Comparison of ENCODE assay signal across 29 cellular contexts in genomic region chr4:170243662-170244288, GRCh38.
DNase-seq lines count a peak whose midpoint lies in the region; ATAC-seq, FAIRE-seq and TF ChIP-seq lines count a peak whose summit lies in the region.
"Had no signal": no experiment of that assay in that cellular context is flagged by ENCODE, and none has a peak within 500 bp of the region (broad histone marks: within the 10 kb centered on the region; RNA-seq: fewer than 3 reads in every experiment).

No MANE protein-coding gene starts in this region.

- no peak overlapping the region for H3K9ac ChIP-seq in H1 (replicated peaks in 1 of 4; ENCODE audit: extremely low read depth in 1 of 4, low read depth in 3 of 4, low read length in 3 of 4)

- H3K27ac ChIP-seq in RWPE1: no peak overlapping the region
- no peak overlapping the region for H3K27ac ChIP-seq in H1 (ENCODE audit: low read depth, low read length)
- H3K27ac ChIP-seq: brain microvascular endothelial cell, left ventricle myocardium inferior, tibial artery had no signal

- no peaks in the 10 kb centered on the region for H4K20me1 ChIP-seq in H1 (replicated peaks in 1 of 2; ENCODE audit: control insufficient read depth in 1 of 2, insufficient read depth in 2 of 2, low read length in 2 of 2)

- H4K91ac ChIP-seq in H1 (replicated peaks; ENCODE audit: insufficient read length, low read length): no peak overlapping the region

- H3K79me2 ChIP-seq in H1 (ENCODE audit: control insufficient read depth in 1 of 2, insufficient read depth in 2 of 2, low read length in 2 of 2): no peaks in the 10 kb centered on the region

- no peak overlapping the region for H2AK5ac ChIP-seq in H1 (ENCODE audit: low read depth, low read length)

- TF ChIP-seq POLR2A in H1 (IDR thresholded peaks at IDR 0.05; ENCODE audit: control extremely low read depth in 1 of 2, low read depth in 2 of 2, low read length in 2 of 2): no peak

- no peaks in the 10 kb centered on the region for H3K36me3 Mint-ChIP-seq in Calu3 (ENCODE audit: insufficient read depth, unreplicated experiment)
- no peaks in the 10 kb centered on the region for H3K36me3 Mint-ChIP-seq in activated CD4-positive, alpha-beta T cell treated with anti-CD3 and anti-CD28 coated beads, Interleukin-2, amount 10 ng/mL, durations not matched to agents 7 days and 5 days (ENCODE audit: low read depth)
- H3K36me3 Mint-ChIP-seq: activated CD8-positive, alpha-beta memory T cell treated with anti-CD3 and anti-CD28 coated beads, Interleukin-2, amount 10 ng/mL, durations not matched to agents 7 days and 5 days; activated naive CD4-positive, alpha-beta T cell treated with anti-CD3 and anti-CD28 coated beads, Interleukin-2, amount 50 U/mL, for 72 hours had no signal

- H2BK20ac ChIP-seq in H1 (ENCODE audit: low read length): no peak overlapping the region

- CTCF ChIA-PET in Calu3 (lab: Charles Lee): no interaction called here
- CTCF ChIA-PET in RWPE1 (lab: Yijun Ruan, JAX): interaction anchor here (0.6 to 1.3 kb wide), 3 partner anchors 15 to 1706 kb away, joined by 3 to 4 read pairs (median 4); no protein-coding TSS in a partner anchor
- CTCF ChIA-PET in H1 (lab: Charles Lee; ENCODE audit: partially characterized antibody): interaction anchor here (0.8 to 3.7 kb wide), 6 partner anchors 9 to 150 kb away, joined by 3 to 34 read pairs (median 3); no protein-coding TSS in a partner anchor
- CTCF ChIA-PET in activated CD4-positive, alpha-beta T cell treated with anti-CD3 and anti-CD28 coated beads, Interleukin-2, amount 10 ng/mL, durations not matched to agents 7 days and 5 days (lab: Charles Lee): no interaction called here

- no peak overlapping the region for H3K23ac ChIP-seq in H1 (ENCODE audit: insufficient read length)

- no peaks in the 10 kb centered on the region for H3K9me3 Mint-ChIP-seq in Calu3 (ENCODE audit: low read depth, unreplicated experiment)
- no peaks in the 10 kb centered on the region for H3K9me3 Mint-ChIP-seq in activated CD4-positive, alpha-beta T cell treated with anti-CD3 and anti-CD28 coated beads, Interleukin-2, amount 10 ng/mL, durations not matched to agents 7 days and 5 days
- H3K9me3 Mint-ChIP-seq: activated T-helper 1 cell treated with anti-CD3 and anti-CD28 coated beads, Interleukin-12 subunit alpha, Interleukin-12 subunit beta, Interleukin-2, Interleukin-4 antibody, amounts not matched to agents 30 ng/mL and 10 ng/mL and 1 ng/mL, durations not matched to agents 14 hours and 24 hours and 36 hours; dendritic cell treated with granulocyte-macrophage colony-stimulating factor and Interleukin-4, amounts not matched to agents 40 ng/mL and 50 ng/mL, for 4 days had no signal

- H3K27ac Mint-ChIP-seq in Calu3 (ENCODE audit: unreplicated experiment): peak overlapping the region; percentile 57
- no peak overlapping the region for H3K27ac Mint-ChIP-seq in activated CD4-positive, alpha-beta T cell treated with anti-CD3 and anti-CD28 coated beads, Interleukin-2, amount 10 ng/mL, durations not matched to agents 7 days and 5 days
- H3K27ac Mint-ChIP-seq: activated CD8-positive, alpha-beta memory T cell treated with anti-CD3 and anti-CD28 coated beads, Interleukin-2, amount 10 ng/mL, durations not matched to agents 7 days and 5 days; activated naive CD4-positive, alpha-beta T cell treated with anti-CD3 and anti-CD28 coated beads, Interleukin-2, amount 50 U/mL, for 72 hours; activated T-helper 1 cell treated with anti-CD3 and anti-CD28 coated beads, Interleukin-12 subunit alpha, Interleukin-12 subunit beta, Interleukin-2, Interleukin-4 antibody, amounts not matched to agents 30 ng/mL and 10 ng/mL and 1 ng/mL, durations not matched to agents 14 hours and 24 hours and 36 hours; B cell; dendritic cell treated with granulocyte-macrophage colony-stimulating factor and Interleukin-4, amounts not matched to agents 40 ng/mL and 50 ng/mL, for 4 days had no signal

- H2AFZ ChIP-seq in H1 (ENCODE audit: low read length): peak overlapping the region; percentile 17; the same call in 1 of the 2 replicates

- intact Hi-C loops in Calu3 (cut with micrococcal nuclease; ENCODE audit: unreplicated experiment) (no loop called here), mucosa of descending colon (cut with DNase I, micrococcal nuclease) (no loop called here)

- H3K4me3 ChIP-seq in H1 (ENCODE audit: extremely low read depth in 1 of 4, insufficient read depth in 2 of 4, low read depth in 3 of 4, low read length in 4 of 4) (no peak overlapping the region), mucosa of descending colon (no peak overlapping the region)
- H3K4me3 ChIP-seq: left ventricle myocardium inferior, MG63, tibial artery had no signal

- no peak overlapping the region for H4K8ac ChIP-seq in H1 (ENCODE audit: extremely low read depth, insufficient read depth, low read length)

- no peak overlapping the region for H3K56ac ChIP-seq in H1 (replicated peaks; ENCODE audit: insufficient read length, low read depth, low read length)

- ATAC-seq in GM21367 (IDR thresholded peaks at IDR 0.05; ENCODE audit: unreplicated experiment) (no peak), mucosa of descending colon (no peak)
- ATAC-seq: activated CD8-positive, alpha-beta memory T cell treated with anti-CD3 and anti-CD28 coated beads, Interleukin-2, amount 10 ng/mL, durations not matched to agents 7 days and 5 days; activated naive CD4-positive, alpha-beta T cell treated with anti-CD3 and anti-CD28 coated beads, Interleukin-2, amount 50 U/mL, for 72 hours; stimulated activated naive CD8-positive, alpha-beta T cell treated with anti-CD3 and anti-CD28 coated beads, Interleukin-15, Interleukin-2, amounts not matched to agents 100 U/mL and 50 U/mL, for 24 hours had no signal

- BruUV-seq in Calu3 (replicated peaks; lab: Mats Ljungman, UMichigan): no TSS peak

- H3K4ac ChIP-seq in H1 (replicated peaks; ENCODE audit: insufficient read length, low read depth, low read length): no peak overlapping the region

- no peaks in the 10 kb centered on the region for H3K79me1 ChIP-seq in H1 (ENCODE audit: low read depth, low read length)

- H2BK15ac ChIP-seq in H1 (ENCODE audit: low read length): no peak overlapping the region

- H3K23me2 ChIP-seq in H1 (ENCODE audit: low read depth, low read length): no peaks in the 10 kb centered on the region

- H3K36me3 ChIP-seq in H1 (ENCODE audit: control insufficient read depth in 2 of 4, insufficient read depth in 4 of 4, low read length in 3 of 4) (no peaks in the 10 kb centered on the region), mucosa of descending colon (ENCODE audit: low read depth) (no peaks in the 10 kb centered on the region)
- H3K36me3 ChIP-seq: brain microvascular endothelial cell, left ventricle myocardium inferior, MG63, tibial artery had no signal

- H3K14ac ChIP-seq in H1 (ENCODE audit: insufficient read length): no peak overlapping the region

- no peak overlapping the region for H2BK120ac ChIP-seq in H1 (replicated peaks; ENCODE audit: low read depth, low read length)

- no peak overlapping the region for H3K18ac ChIP-seq in H1 (ENCODE audit: extremely low read depth, low read length)

- H4K5ac ChIP-seq in H1 (ENCODE audit: insufficient read length, low read depth, low read length): no peak overlapping the region

- TF ChIP-seq RAD21 in H1 (IDR thresholded peaks at IDR 0.05 in 1 of 2, conservative IDR thresholded peaks at IDR 0.05 in 1 of 2; ENCODE audit: low read depth in 2 of 2, low read length in 2 of 2): no peak

- H3K4me3 Mint-ChIP-seq in Calu3 (ENCODE audit: low read depth, unreplicated experiment): peak overlapping the region; percentile 8
- no peak overlapping the region for H3K4me3 Mint-ChIP-seq in activated CD4-positive, alpha-beta T cell treated with anti-CD3 and anti-CD28 coated beads, Interleukin-2, amount 10 ng/mL, durations not matched to agents 7 days and 5 days
- H3K4me3 Mint-ChIP-seq: activated CD8-positive, alpha-beta memory T cell treated with anti-CD3 and anti-CD28 coated beads, Interleukin-2, amount 10 ng/mL, durations not matched to agents 7 days and 5 days; activated T-helper 1 cell treated with anti-CD3 and anti-CD28 coated beads, Interleukin-12 subunit alpha, Interleukin-12 subunit beta, Interleukin-2, Interleukin-4 antibody, amounts not matched to agents 30 ng/mL and 10 ng/mL and 1 ng/mL, durations not matched to agents 14 hours and 24 hours and 36 hours; B cell; dendritic cell treated with granulocyte-macrophage colony-stimulating factor and Interleukin-4, amounts not matched to agents 40 ng/mL and 50 ng/mL, for 4 days had no signal

- H2BK5ac ChIP-seq in H1 (ENCODE audit: low read depth, low read length): peak overlapping the region; percentile 50; the same call in 1 of the 2 replicates

- no peak overlapping the region for H2BK12ac ChIP-seq in H1 (ENCODE audit: low read depth, low read length)

- H3K9me3 ChIP-seq in H1 (ENCODE audit: insufficient read depth in 2 of 2, low read depth in 1 of 2, low read length in 1 of 2) (no peaks in the 10 kb centered on the region), mucosa of descending colon (no peaks in the 10 kb centered on the region)
- H3K9me3 ChIP-seq: Caco-2, left ventricle myocardium inferior, MG63, tibial artery had no signal

- peaks cover 30% of the 10 kb centered on the region for H3K4me1 Mint-ChIP-seq in Calu3 (ENCODE audit: low read depth, unreplicated experiment)
- H3K4me1 Mint-ChIP-seq in activated CD4-positive, alpha-beta T cell treated with anti-CD3 and anti-CD28 coated beads, Interleukin-2, amount 10 ng/mL, durations not matched to agents 7 days and 5 days: no peaks in the 10 kb centered on the region
- H3K4me1 Mint-ChIP-seq: activated CD8-positive, alpha-beta memory T cell treated with anti-CD3 and anti-CD28 coated beads, Interleukin-2, amount 10 ng/mL, durations not matched to agents 7 days and 5 days; B cell had no signal

- H3K27me3 Mint-ChIP-seq in Calu3 (ENCODE audit: unreplicated experiment): no peaks in the 10 kb centered on the region
- no peaks in the 10 kb centered on the region for H3K27me3 Mint-ChIP-seq in activated CD4-positive, alpha-beta T cell treated with anti-CD3 and anti-CD28 coated beads, Interleukin-2, amount 10 ng/mL, durations not matched to agents 7 days and 5 days
- H3K27me3 Mint-ChIP-seq: activated CD8-positive, alpha-beta memory T cell treated with anti-CD3 and anti-CD28 coated beads, Interleukin-2, amount 10 ng/mL, durations not matched to agents 7 days and 5 days; B cell; dendritic cell treated with granulocyte-macrophage colony-stimulating factor and Interleukin-4, amounts not matched to agents 40 ng/mL and 50 ng/mL, for 4 days had no signal

- no peak overlapping the region for H3K4me2 ChIP-seq in H1 (ENCODE audit: insufficient read depth in 1 of 2, low read depth in 2 of 2, low read length in 2 of 2)

- WGBS in H1 (ENCODE audit: extremely low coverage in 1 of 2, insufficient coverage in 1 of 2, insufficient read length in 1 of 2, insufficient replicate concordance in 2 of 2, low coverage in 1 of 2, low lambda C conversion rate in 2 of 2, missing lambda C conversion rate in 1 of 2), 2 experiments: 86% methylated on average over 2 of the region's 2 CpGs; no CpG with 5 or more reads in 1 of the 2 experiments

- peaks cover 0 to 4% (median 0%) of the 10 kb centered on the region in 4 experiments; a peak in 2 of 7 replicates for H3K4me1 ChIP-seq in H1 (replicated peaks in 1 of 4; ENCODE audit: control insufficient read depth in 3 of 4, insufficient read depth in 4 of 4, low read length in 3 of 4)
- H3K4me1 ChIP-seq in mucosa of descending colon (ENCODE audit: low read depth): no peaks in the 10 kb centered on the region
- H3K4me1 ChIP-seq: Caco-2, left ventricle myocardium inferior had no signal

- TF ChIP-seq EP300 in H1 (IDR thresholded peaks at IDR 0.05; ENCODE audit: borderline replicate concordance in 1 of 2, low read depth in 2 of 2, low read length in 2 of 2): no peak

- no peaks in the 10 kb centered on the region for H3K27me3 ChIP-seq in H1 (replicated peaks in 1 of 4; ENCODE audit: control insufficient read depth in 3 of 4, extremely low read depth in 1 of 4, insufficient read depth in 3 of 4, low read length in 3 of 4)
- H3K27me3 ChIP-seq: brain microvascular endothelial cell, MG63, tibial artery had no signal

- POLR2A ChIA-PET in RWPE1 (lab: Yijun Ruan, JAX; ENCODE audit: low non-redundant PET): no interaction called here
- POLR2A ChIA-PET in H1 (lab: Charles Lee; ENCODE audit: partially characterized antibody): no interaction called here
- POLR2A ChIA-PET in activated CD4-positive, alpha-beta T cell treated with anti-CD3 and anti-CD28 coated beads, Interleukin-2, amount 10 ng/mL, durations not matched to agents 7 days and 5 days (lab: Charles Lee): no interaction called here

- DNase-seq in Calu3 (no peak), RWPE1 (ENCODE audit: low spot score) (peak; percentile 24), H1 (ENCODE audit: low read depth in 1 of 2, low spot score in 2 of 2) (no peak), kidney tubule cell (ENCODE audit: low spot score) (peak; percentile 78), mucosa of descending colon (no peak), T-helper 9 cell (no peak)
- no peak for DNase-seq in activated CD4-positive, alpha-beta T cell treated with anti-CD3 and anti-CD28 coated beads, Interleukin-2, amount 10 ng/mL, durations not matched to agents 7 days and 5 days
- DNase-seq: 8988T; activated CD4-positive, alpha-beta T cell treated with anti-CD3 and anti-CD28 coated beads for 4 hours; activated CD8-positive, alpha-beta memory T cell treated with anti-CD3 and anti-CD28 coated beads, Interleukin-2, amount 10 ng/mL, durations not matched to agents 7 days and 5 days; brain microvascular endothelial cell; Caco-2; erythroblast; IMR-90; left ventricle myocardium inferior; MG63; NCI-H1436; NCI-H524 treated with DMSO at 0.1 percent for 48 hours; SHP77; small intestine; stimulated activated CD4-positive, alpha-beta T cell treated with anti-CD3 and anti-CD28 coated beads, Interleukin-4, amount 100 ng/mL, for 1 hour; stimulated activated naive CD8-positive, alpha-beta T cell treated with anti-CD3 and anti-CD28 coated beads, Interleukin-15, Interleukin-2, amounts not matched to agents 100 U/mL and 50 U/mL, for 24 hours; tibial artery had no signal

- no peak for TF ChIP-seq CTCF in Calu3 (IDR thresholded peaks at IDR 0.05; ENCODE audit: unreplicated experiment)
- no peak for TF ChIP-seq CTCF in RWPE1 (conservative IDR thresholded peaks at IDR 0.05; ENCODE audit: low read depth)
- no peak for TF ChIP-seq CTCF in H1 (IDR thresholded peaks at IDR 0.05; ENCODE audit: control extremely low read depth in 1 of 3, insufficient read depth in 1 of 3, low read depth in 1 of 3, low read length in 3 of 3)
- no peak for TF ChIP-seq CTCF in mucosa of descending colon (IDR thresholded peaks at IDR 0.05)

- no peak for FAIRE-seq in H1 (lab: Jason Lieb, UNC)
- FAIRE-seq: small intestine, TTC549 had no signal

Comparison
In these comparisons a context has a peak if more than half of its experiments do, and no peak if none do; other contexts are left out.
1. DNase-seq: peak in RWPE1 (single experiment) and kidney tubule cell (single experiment); none in Calu3 (single experiment), H1 (0 of 2), mucosa of descending colon (0 of 3), activated CD4-positive, alpha-beta T cell treated with anti-CD3 and anti-CD28 coated beads, Interleukin-2, amount 10 ng/mL, durations not matched to agents 7 days and 5 days (single experiment) and T-helper 9 cell (single experiment).
2. CTCF ChIA-PET loops: an anchor here in RWPE1 (0.6 to 1.3 kb wide) and H1 (0.8 to 3.7 kb wide); none called in Calu3 and activated CD4-positive, alpha-beta T cell treated with anti-CD3 and anti-CD28 coated beads, Interleukin-2, amount 10 ng/mL, durations not matched to agents 7 days and 5 days.